Comparison of ENCODE assay signal across 1 cellular context in the genomic region with DNA sequence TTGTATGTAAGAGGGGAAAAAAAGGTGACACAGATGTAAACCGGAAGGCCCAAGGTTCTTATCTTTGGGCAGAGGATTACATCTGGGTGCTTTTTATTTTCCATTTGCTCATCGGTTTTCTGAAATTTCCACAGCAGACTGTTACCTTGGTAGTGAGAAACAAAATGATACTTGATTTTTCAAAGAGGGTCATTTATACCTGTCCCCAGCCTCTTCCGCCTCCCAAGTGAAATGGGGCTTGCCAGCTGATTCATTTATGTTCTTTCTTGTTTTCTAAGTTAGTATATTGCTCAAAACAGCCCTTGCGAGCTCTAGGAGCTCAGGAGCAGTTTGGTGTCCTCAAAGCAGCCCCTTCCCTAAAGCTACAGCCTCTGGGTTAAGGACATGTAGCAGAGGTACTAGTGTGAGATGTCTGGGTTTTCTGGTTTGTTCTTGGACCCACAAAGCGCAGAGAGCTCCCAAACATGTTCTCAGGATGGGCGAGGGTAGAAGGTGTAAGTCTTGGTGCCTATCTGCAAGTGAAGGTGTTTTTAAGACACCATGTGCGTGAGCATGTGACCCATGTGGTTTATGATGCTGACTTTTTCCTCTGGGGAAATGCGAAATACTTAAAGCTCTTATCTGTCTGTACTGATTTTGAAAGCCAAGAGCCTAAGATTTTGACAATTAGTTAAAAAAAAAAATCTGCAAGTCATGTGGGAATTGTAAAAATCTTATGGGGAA.
TF ChIP-seq lines count a peak whose summit lies in the region.

No MANE protein-coding gene starts in this region.

TF ChIP-seq in GM12878, 131 proteins besides CTCF, POLR2A, EP300 and RAD21 (continued from another document and continues in another):
- TF ChIP-seq STAT3 (IDR thresholded peaks at IDR 0.05; ENCODE audit: low read depth, low read length), result no peak
- TF ChIP-seq, protein P1, sequence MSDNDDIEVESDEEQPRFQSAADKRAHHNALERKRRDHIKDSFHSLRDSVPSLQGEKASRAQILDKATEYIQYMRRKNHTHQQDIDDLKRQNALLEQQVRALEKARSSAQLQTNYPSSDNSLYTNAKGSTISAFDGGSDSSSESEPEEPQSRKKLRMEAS (IDR thresholded peaks at IDR 0.05; ENCODE audit: low read depth, low read length), result peak; percentile 81
- no peak for TF ChIP-seq EZH2 (IDR thresholded peaks at IDR 0.05; ENCODE audit: borderline replicate concordance, control insufficient read depth, low read depth, low read length)
- TF ChIP-seq SRF (IDR thresholded peaks at IDR 0.05; ENCODE audit: low read depth in 2 of 2, low read length in 2 of 2), result peak; percentile 57 to 85; a peak in 3 of 4 replicates
- TF ChIP-seq SMAD5 (IDR thresholded peaks at IDR 0.05; ENCODE audit: low read depth), result peak; percentile 85
- TF ChIP-seq ZBTB11 (CRISPR knock-in tag; IDR thresholded peaks at IDR 0.05), result no peak
- TF ChIP-seq NR2C2 (IDR thresholded peaks at IDR 0.05; ENCODE audit: borderline replicate concordance, control insufficient read depth, insufficient read length, low read depth), result no peak
- 0 out of 2 replicates have a peak, but pooled peaks have one; percentile 2 for TF ChIP-seq TCF12 (IDR thresholded peaks at IDR 0.05; ENCODE audit: low read depth, low read length)
- TF ChIP-seq, protein P2, sequence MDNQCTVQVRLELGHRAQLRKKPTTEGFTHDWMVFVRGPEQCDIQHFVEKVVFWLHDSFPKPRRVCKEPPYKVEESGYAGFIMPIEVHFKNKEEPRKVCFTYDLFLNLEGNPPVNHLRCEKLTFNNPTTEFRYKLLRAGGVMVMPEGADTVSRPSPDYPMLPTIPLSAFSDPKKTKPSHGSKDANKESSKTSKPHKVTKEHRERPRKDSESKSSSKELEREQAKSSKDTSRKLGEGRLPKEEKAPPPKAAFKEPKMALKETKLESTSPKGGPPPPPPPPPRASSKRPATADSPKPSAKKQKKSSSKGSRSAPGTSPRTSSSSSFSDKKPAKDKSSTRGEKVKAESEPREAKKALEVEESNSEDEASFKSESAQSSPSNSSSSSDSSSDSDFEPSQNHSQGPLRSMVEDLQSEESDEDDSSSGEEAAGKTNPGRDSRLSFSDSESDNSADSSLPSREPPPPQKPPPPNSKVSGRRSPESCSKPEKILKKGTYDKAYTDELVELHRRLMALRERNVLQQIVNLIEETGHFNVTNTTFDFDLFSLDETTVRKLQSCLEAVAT (IDR thresholded peaks at IDR 0.05), result peak; percentile 74
- peak; percentile 77 to 86 for TF ChIP-seq IKZF2 (IDR thresholded peaks at IDR 0.05)
- TF ChIP-seq, protein P3, sequence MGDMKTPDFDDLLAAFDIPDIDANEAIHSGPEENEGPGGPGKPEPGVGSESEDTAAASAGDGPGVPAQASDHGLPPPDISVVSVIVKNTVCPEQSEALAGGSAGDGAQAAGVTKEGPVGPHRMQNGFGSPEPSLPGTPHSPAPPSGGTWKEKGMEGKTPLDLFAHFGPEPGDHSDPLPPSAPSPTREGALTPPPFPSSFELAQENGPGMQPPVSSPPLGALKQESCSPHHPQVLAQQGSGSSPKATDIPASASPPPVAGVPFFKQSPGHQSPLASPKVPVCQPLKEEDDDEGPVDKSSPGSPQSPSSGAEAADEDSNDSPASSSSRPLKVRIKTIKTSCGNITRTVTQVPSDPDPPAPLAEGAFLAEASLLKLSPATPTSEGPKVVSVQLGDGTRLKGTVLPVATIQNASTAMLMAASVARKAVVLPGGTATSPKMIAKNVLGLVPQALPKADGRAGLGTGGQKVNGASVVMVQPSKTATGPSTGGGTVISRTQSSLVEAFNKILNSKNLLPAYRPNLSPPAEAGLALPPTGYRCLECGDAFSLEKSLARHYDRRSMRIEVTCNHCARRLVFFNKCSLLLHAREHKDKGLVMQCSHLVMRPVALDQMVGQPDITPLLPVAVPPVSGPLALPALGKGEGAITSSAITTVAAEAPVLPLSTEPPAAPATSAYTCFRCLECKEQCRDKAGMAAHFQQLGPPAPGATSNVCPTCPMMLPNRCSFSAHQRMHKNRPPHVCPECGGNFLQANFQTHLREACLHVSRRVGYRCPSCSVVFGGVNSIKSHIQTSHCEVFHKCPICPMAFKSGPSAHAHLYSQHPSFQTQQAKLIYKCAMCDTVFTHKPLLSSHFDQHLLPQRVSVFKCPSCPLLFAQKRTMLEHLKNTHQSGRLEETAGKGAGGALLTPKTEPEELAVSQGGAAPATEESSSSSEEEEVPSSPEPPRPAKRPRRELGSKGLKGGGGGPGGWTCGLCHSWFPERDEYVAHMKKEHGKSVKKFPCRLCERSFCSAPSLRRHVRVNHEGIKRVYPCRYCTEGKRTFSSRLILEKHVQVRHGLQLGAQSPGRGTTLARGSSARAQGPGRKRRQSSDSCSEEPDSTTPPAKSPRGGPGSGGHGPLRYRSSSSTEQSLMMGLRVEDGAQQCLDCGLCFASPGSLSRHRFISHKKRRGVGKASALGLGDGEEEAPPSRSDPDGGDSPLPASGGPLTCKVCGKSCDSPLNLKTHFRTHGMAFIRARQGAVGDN (IDR thresholded peaks at IDR 0.05), result peak; percentile 73
- TF ChIP-seq ASH2L (IDR thresholded peaks at IDR 0.05; ENCODE audit: borderline replicate concordance, low read depth), result peak; percentile 54; the same call in 1 of the 2 replicates
- TF ChIP-seq, protein P4, sequence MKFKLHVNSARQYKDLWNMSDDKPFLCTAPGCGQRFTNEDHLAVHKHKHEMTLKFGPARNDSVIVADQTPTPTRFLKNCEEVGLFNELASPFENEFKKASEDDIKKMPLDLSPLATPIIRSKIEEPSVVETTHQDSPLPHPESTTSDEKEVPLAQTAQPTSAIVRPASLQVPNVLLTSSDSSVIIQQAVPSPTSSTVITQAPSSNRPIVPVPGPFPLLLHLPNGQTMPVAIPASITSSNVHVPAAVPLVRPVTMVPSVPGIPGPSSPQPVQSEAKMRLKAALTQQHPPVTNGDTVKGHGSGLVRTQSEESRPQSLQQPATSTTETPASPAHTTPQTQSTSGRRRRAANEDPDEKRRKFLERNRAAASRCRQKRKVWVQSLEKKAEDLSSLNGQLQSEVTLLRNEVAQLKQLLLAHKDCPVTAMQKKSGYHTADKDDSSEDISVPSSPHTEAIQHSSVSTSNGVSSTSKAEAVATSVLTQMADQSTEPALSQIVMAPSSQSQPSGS (IDR thresholded peaks at IDR 0.05; ENCODE audit: low read length), result peak; percentile 80
- TF ChIP-seq CHD2 (IDR thresholded peaks at IDR 0.05; ENCODE audit: borderline replicate concordance, low read depth, low read length), result peak; percentile 51; the same call in 1 of the 2 replicates
- peak; percentile 38; the same call in 1 of the 2 replicates for TF ChIP-seq HDGF (IDR thresholded peaks at IDR 0.05)
- no peak for TF ChIP-seq TAF1 (IDR thresholded peaks at IDR 0.05; ENCODE audit: borderline replicate concordance, low read depth, low read length)
- peak; percentile 97 for TF ChIP-seq RAD51 (IDR thresholded peaks at IDR 0.05)
- TF ChIP-seq CBX5 (IDR thresholded peaks at IDR 0.05; ENCODE audit: low read depth), result peak; percentile 83; the same call in 1 of the 2 replicates
- TF ChIP-seq, protein P5, sequence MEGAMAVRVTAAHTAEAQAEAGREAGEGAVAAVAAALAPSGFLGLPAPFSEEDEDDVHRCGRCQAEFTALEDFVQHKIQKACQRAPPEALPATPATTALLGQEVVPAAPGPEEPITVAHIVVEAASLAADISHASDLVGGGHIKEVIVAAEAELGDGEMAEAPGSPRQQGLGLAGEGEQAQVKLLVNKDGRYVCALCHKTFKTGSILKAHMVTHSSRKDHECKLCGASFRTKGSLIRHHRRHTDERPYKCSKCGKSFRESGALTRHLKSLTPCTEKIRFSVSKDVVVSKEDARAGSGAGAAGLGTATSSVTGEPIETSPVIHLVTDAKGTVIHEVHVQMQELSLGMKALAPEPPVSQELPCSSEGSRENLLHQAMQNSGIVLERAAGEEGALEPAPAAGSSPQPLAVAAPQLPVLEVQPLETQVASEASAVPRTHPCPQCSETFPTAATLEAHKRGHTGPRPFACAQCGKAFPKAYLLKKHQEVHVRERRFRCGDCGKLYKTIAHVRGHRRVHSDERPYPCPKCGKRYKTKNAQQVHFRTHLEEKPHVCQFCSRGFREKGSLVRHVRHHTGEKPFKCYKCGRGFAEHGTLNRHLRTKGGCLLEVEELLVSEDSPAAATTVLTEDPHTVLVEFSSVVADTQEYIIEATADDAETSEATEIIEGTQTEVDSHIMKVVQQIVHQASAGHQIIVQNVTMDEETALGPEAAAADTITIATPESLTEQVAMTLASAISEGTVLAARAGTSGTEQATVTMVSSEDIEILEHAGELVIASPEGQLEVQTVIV (IDR thresholded peaks at IDR 0.05; ENCODE audit: borderline replicate concordance, partially characterized antibody), result no peak
- TF ChIP-seq PML (IDR thresholded peaks at IDR 0.05; ENCODE audit: low read length), result peak; percentile 90
- TF ChIP-seq SP1 (IDR thresholded peaks at IDR 0.05; ENCODE audit: low read depth, low read length), result no peak
- peak in 1 of 2 experiments; percentile 78; a peak in 1 of 4 replicates for TF ChIP-seq CEBPB (IDR thresholded peaks at IDR 0.05; ENCODE audit: borderline replicate concordance in 1 of 2, low read depth in 2 of 2, low read length in 2 of 2)
- peak; percentile 71 for TF ChIP-seq CREM (IDR thresholded peaks at IDR 0.05; ENCODE audit: low read depth)
- TF ChIP-seq NKRF (conservative IDR thresholded peaks at IDR 0.05), result 0 out of 2 replicates have a peak, but pooled peaks have one; percentile 23
- peak; percentile 27 for TF ChIP-seq PBX3 (IDR thresholded peaks at IDR 0.05; ENCODE audit: insufficient replicate concordance, low read depth, low read length)
- TF ChIP-seq IKZF1 (conservative IDR thresholded peaks at IDR 0.05), result peak; percentile 71
- TF ChIP-seq SREBF2 (IDR thresholded peaks at IDR 0.05; ENCODE audit: low read length), result no peak
- TF ChIP-seq, protein P6, sequence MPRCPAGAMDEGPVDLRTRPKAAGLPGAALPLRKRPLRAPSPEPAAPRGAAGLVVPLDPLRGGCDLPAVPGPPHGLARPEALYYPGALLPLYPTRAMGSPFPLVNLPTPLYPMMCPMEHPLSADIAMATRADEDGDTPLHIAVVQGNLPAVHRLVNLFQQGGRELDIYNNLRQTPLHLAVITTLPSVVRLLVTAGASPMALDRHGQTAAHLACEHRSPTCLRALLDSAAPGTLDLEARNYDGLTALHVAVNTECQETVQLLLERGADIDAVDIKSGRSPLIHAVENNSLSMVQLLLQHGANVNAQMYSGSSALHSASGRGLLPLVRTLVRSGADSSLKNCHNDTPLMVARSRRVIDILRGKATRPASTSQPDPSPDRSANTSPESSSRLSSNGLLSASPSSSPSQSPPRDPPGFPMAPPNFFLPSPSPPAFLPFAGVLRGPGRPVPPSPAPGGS (IDR thresholded peaks at IDR 0.05; ENCODE audit: borderline replicate concordance, insufficient read depth, low read depth, low read length, poor library complexity, severe bottlenecking), result peak; percentile 50
